10 cellular contexts compared by ENCODE assay signal in the genomic region with DNA sequence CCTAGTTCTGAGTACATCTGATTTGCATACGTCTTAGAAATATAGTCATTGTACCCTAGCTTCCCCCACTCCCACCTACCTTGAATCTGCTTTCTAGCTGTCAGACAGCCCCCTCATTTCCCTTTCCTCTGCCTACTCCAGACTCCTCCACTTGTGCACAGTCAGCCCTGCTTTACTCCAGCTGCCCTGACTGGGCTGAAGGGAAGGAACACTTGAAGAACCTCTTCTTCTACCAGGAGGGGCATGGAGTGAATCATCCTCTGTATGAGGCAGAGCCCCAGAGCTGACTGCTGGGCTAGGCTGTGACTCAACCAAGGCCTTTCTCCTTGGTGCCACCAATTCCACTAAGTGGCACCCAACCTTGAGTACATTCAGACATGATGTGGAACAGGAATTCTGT. TPM values are rescaled to one million over a fixed set of nuclear protein-coding genes. Genes with fewer than 3 reads are reported as not detected.
DNase-seq lines count a peak whose midpoint lies in the region; ATAC-seq and TF ChIP-seq lines count a peak whose summit lies in the region.
"Had no signal": no experiment of that assay in that cellular context is flagged by ENCODE, and none has a peak within 500 bp of the region (broad histone marks: within the 10 kb centered on the region; RNA-seq: fewer than 3 reads in every experiment).

No MANE protein-coding gene starts in this region.

- no peaks in the 10 kb centered on the region for H3K9me3 Mint-ChIP-seq in activated naive CD4-positive, alpha-beta T cell treated with anti-CD3 and anti-CD28 coated beads, Interleukin-2, amount 50 U/mL, for 72 hours

- POLR2A ChIA-PET in HEK293T (lab: Yijun Ruan, JAX): no interaction called here

- 0 out of 2 replicates have a peak, but pooled peaks cover 2% of the 10 kb centered on the region for H3K9me3 ChIP-seq in MG63
- H3K9me3 ChIP-seq: left ventricle myocardium inferior, sigmoid colon had no signal

- CTCF ChIA-PET in HEK293T (lab: Yijun Ruan, JAX): no interaction called here

- no peaks in the 10 kb centered on the region for H3K27me3 ChIP-seq in MG63
- H3K27me3 ChIP-seq: sigmoid colon had no signal

- no peaks in the 10 kb centered on the region for H3K36me3 ChIP-seq in MG63
- H3K36me3 ChIP-seq: left ventricle myocardium inferior, sigmoid colon had no signal

- DNase-seq in AG08395 (ENCODE audit: low spot score) (peak; percentile 87), MG63 (peak; percentile 72), renal cortical epithelial cell (ENCODE audit: low read depth) (peak; percentile 30), HEK293T (ENCODE audit: extremely low spot score) (no peak), mesenteric fat pad (ENCODE audit: low spot score) (no peak), middle frontal gyrus (ENCODE audit: extremely low spot score, low spot score) (no peak)
- peak; percentile 17 to 57 for DNase-seq in activated naive CD4-positive, alpha-beta T cell treated with anti-CD3 and anti-CD28 coated beads, Interleukin-2, amount 50 U/mL, for 72 hours (ENCODE audit: low spot score in 2 of 2)
- DNase-seq: left ventricle myocardium inferior, sigmoid colon had no signal

- H3K4me3 ChIP-seq in MG63: no peak overlapping the region
- H3K4me3 ChIP-seq: left ventricle myocardium inferior, sigmoid colon had no signal

- ATAC-seq in activated naive CD4-positive, alpha-beta T cell treated with anti-CD3 and anti-CD28 coated beads, Interleukin-2, amount 50 U/mL, for 72 hours: peak; percentile 98 to 99
- ATAC-seq in HG03439 (IDR thresholded peaks at IDR 0.05; ENCODE audit: unreplicated experiment): no peak

- no peaks in the 10 kb centered on the region for H3K36me3 Mint-ChIP-seq in activated naive CD4-positive, alpha-beta T cell treated with anti-CD3 and anti-CD28 coated beads, Interleukin-2, amount 50 U/mL, for 72 hours

- H3K27ac Mint-ChIP-seq in activated naive CD4-positive, alpha-beta T cell treated with anti-CD3 and anti-CD28 coated beads, Interleukin-2, amount 50 U/mL, for 72 hours: peak overlapping the region in 1 of 2 donors; percentile 28

TF ChIP-seq in HEK293T, 16 proteins besides CTCF, POLR2A, EP300 and RAD21:
- no peak for TF ChIP-seq BHLHE40 (IDR thresholded peaks at IDR 0.05; ENCODE audit: borderline replicate concordance)
- no peak for TF ChIP-seq ARNT (IDR thresholded peaks at IDR 0.05)
- no peak for TF ChIP-seq FOXK2 (IDR thresholded peaks at IDR 0.05)
- TF ChIP-seq SUZ12 (IDR thresholded peaks at IDR 0.05): no peak
- no peak for TF ChIP-seq HDGF (IDR thresholded peaks at IDR 0.05; ENCODE audit: borderline replicate concordance)
- TF ChIP-seq NFRKB (IDR thresholded peaks at IDR 0.05): no peak
- TF ChIP-seq FOXA1 (IDR thresholded peaks at IDR 0.05): no peak
- TF ChIP-seq L3MBTL2 (conservative IDR thresholded peaks at IDR 0.05): no peak
- TF ChIP-seq SP1 (IDR thresholded peaks at IDR 0.05): no peak
- TF ChIP-seq ELF4 (IDR thresholded peaks at IDR 0.05): no peak
- no peak for TF ChIP-seq LEF1 (IDR thresholded peaks at IDR 0.05; ENCODE audit: borderline replicate concordance)
- no peak for TF ChIP-seq ZNF384 (IDR thresholded peaks at IDR 0.05)
- no peak for TF ChIP-seq FOXM1 (IDR thresholded peaks at IDR 0.05; ENCODE audit: borderline replicate concordance)
- TF ChIP-seq TARDBP (IDR thresholded peaks at IDR 0.05): no peak

RNA-seq across cellular contexts. Expression of a gene that starts 18.1 kb away (rescaled TPM):
- total RNA-seq in MG63 (2014; rRNA removed; shearing (Covaris generic); ENCODE audit: low replicate concordance): 62.7 and 95.5 TPM in 2 replicates
- 10 to 100 TPM; 48.7 to 56.6 TPM for total RNA-seq in activated naive CD4-positive, alpha-beta T cell treated with anti-CD3 and anti-CD28 coated beads, Interleukin-2, amount 50 U/mL, for 72 hours
- total RNA-seq in renal cortical epithelial cell (69.3 and 125 TPM in 2 replicates), mesenteric fat pad (78.5 TPM)

Comparison
In these comparisons a context has a peak if more than half of its experiments do, and no peak if none do; other contexts are left out.
1. DNase-seq: peak in AG08395 (single experiment), MG63 (single experiment), activated naive CD4-positive, alpha-beta T cell treated with anti-CD3 and anti-CD28 coated beads, Interleukin-2, amount 50 U/mL, for 72 hours (2 of 2) and renal cortical epithelial cell (single experiment); none in HEK293T (single experiment), mesenteric fat pad (single experiment) and middle frontal gyrus (single experiment).